8 cellular contexts compared by ENCODE assay signal in the genomic region with DNA sequence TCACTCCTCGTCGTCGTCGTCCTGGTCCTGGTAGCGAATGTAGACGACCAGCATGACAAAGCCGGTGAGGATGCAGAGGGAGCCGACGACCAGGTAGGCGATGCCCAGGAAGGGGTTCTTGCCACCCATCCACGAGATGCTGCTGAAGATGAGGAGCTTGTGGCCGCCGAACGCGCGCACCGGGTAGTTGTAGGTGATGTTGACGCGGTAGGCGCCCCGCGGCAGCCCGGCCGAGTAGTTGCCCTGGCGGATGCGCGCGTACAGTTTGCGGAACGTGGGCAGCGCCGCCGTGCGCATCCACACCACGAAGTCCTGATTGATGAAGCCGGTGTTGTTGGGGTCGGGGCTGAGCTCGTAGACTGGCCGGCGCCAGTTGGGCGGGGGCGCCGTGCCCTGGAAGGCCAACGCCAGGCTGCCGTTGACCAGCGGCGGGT. TPM values are rescaled to one million over a fixed set of nuclear protein-coding genes. Genes with fewer than 3 reads are reported as not detected.
DNase-seq lines count a peak whose midpoint lies in the region; ATAC-seq and TF ChIP-seq lines count a peak whose summit lies in the region.

No MANE protein-coding gene starts in this region.

- no peaks in the 10 kb centered on the region for H3K9me3 ChIP-seq in CD4-positive, alpha-beta memory T cell (ENCODE audit: control insufficient read depth in 1 of 2, low read length in 2 of 2)
- no peaks in the 10 kb centered on the region for H3K9me3 ChIP-seq in endocrine pancreas (ENCODE audit: control insufficient read depth, low read length)
- H3K9me3 ChIP-seq in neural cell (ENCODE audit: low read length) = peaks cover 13% of the 10 kb centered on the region
- H3K9me3 ChIP-seq in vagina = no peaks in the 10 kb centered on the region
- H3K9me3 ChIP-seq in Karpas-422 (ENCODE audit: low read length) = no peaks in the 10 kb centered on the region

- CTCF ChIA-PET in CD4-positive, alpha-beta memory T cell (lab: Charles Lee; ENCODE audit: partially characterized antibody) = interaction anchor here (0.5 to 9.6 kb wide), 22 partner anchors 11 to 561 kb away, joined by 3 to 152 read pairs (median 4); no protein-coding TSS in a partner anchor

- TF ChIP-seq POLR2A in vagina (IDR thresholded peaks at IDR 0.05) = no peak

- H3K4me1 ChIP-seq in CD4-positive, alpha-beta memory T cell (ENCODE audit: insufficient read depth, low read length) = peaks cover 16% of the 10 kb centered on the region
- peaks cover 21% of the 10 kb centered on the region for H3K4me1 ChIP-seq in endocrine pancreas (ENCODE audit: control insufficient read depth, insufficient read depth, low read length)
- peaks cover 14% of the 10 kb centered on the region for H3K4me1 ChIP-seq in vagina
- H3K4me1 ChIP-seq in Karpas-422 (ENCODE audit: low read length) = peaks cover 3% of the 10 kb centered on the region; the same call in 1 of the 2 replicates

- H3K27ac ChIP-seq in CD4-positive, alpha-beta memory T cell (ENCODE audit: low read depth, low read length) = peak overlapping the region; percentile 65
- H3K27ac ChIP-seq in VCaP (peak overlapping the region; percentile 83), neural cell (ENCODE audit: low read length) (no peak overlapping the region), vagina (peak overlapping the region; percentile 96), Karpas-422 (ENCODE audit: low read length) (no peak overlapping the region)

- H3K9me3 Mint-ChIP-seq in CD4-positive, alpha-beta memory T cell = no peaks in the 10 kb centered on the region

- peak overlapping the region; percentile 90 to 95 (median 93) for H3K4me3 Mint-ChIP-seq in CD4-positive, alpha-beta memory T cell

- H3K36me3 Mint-ChIP-seq in CD4-positive, alpha-beta memory T cell = peaks cover 0 to 5% of the 10 kb centered on the region in 2 donors

- H3F3A ChIP-seq in neural cell (ENCODE audit: insufficient read depth, low read length, poor library complexity, severe bottlenecking) = no peaks in the 10 kb centered on the region

- H3K9me2 ChIP-seq in neural cell (ENCODE audit: insufficient read depth, low read length) (no peaks in the 10 kb centered on the region), Karpas-422 (replicated peaks; ENCODE audit: insufficient read depth, low read length) (no peaks in the 10 kb centered on the region)

- DNase-seq in CD4-positive, alpha-beta memory T cell = peak in 2 of 5 donors; percentile 56
- DNase-seq in vagina (ENCODE audit: extremely low spot score in 2 of 2) (peak in 1 of 2 donors; percentile 81), Karpas-422 (no peak)
- DNase-seq in activated effector memory CD4-positive, alpha-beta T cell treated with anti-CD3 and anti-CD28 coated beads, Interleukin-2, amount 50 U/mL, for 16 hours = no peak

- H3K27me3 Mint-ChIP-seq in CD4-positive, alpha-beta memory T cell = no peaks in the 10 kb centered on the region

- TF ChIP-seq EP300 in neural cell (conservative IDR thresholded peaks at IDR 0.05; ENCODE audit: poor library complexity, severe bottlenecking) = no peak

- peak overlapping the region; percentile 87 to 96 (median 94) for H3K27ac Mint-ChIP-seq in CD4-positive, alpha-beta memory T cell

- H3K4me3 ChIP-seq in CD4-positive, alpha-beta memory T cell (ENCODE audit: low read length in 2 of 2) = peak overlapping the region in 1 of 2 donors; percentile 76
- peak overlapping the region; percentile 70 for H3K4me3 ChIP-seq in endocrine pancreas (ENCODE audit: control insufficient read depth, insufficient read depth, low read length)
- H3K4me3 ChIP-seq in neural cell (ENCODE audit: low read length) = peak overlapping the region; percentile 63
- peak overlapping the region; percentile 70 for H3K4me3 ChIP-seq in vagina
- H3K4me3 ChIP-seq in Karpas-422 (ENCODE audit: low read length) = no peak overlapping the region

- POLR2A ChIA-PET in CD4-positive, alpha-beta memory T cell (lab: Charles Lee; ENCODE audit: partially characterized antibody) = interaction anchor here (0.7 to 2.5 kb wide), 36 partner anchors 10 to 1031 kb away, joined by 3 to 16 read pairs (median 4); partner anchors contain the start of genes PPM1A, PRKCH, SLC38A6 and SNAPC1

- H3K27me3 ChIP-seq in CD4-positive, alpha-beta memory T cell (ENCODE audit: insufficient read depth, low read length) = no peaks in the 10 kb centered on the region
- H3K27me3 ChIP-seq in endocrine pancreas (ENCODE audit: control insufficient read depth, insufficient read depth, low read length) (no peaks in the 10 kb centered on the region), neural cell (ENCODE audit: insufficient read depth, low read depth, low read length) (peaks cover 72% of the 10 kb centered on the region), vagina (no peaks in the 10 kb centered on the region), Karpas-422 (ENCODE audit: low read length) (no peaks in the 10 kb centered on the region)

- intact Hi-C loops in CD4-positive, alpha-beta memory T cell (cut with micrococcal nuclease) = loop anchor here (1.0 to 5.0 kb wide), 2 partner anchors 11 to 452 kb away; no protein-coding TSS in a partner anchor
- intact Hi-C loops in vagina (cut with DNase I) = no loop called here

- TF ChIP-seq CTCF in VCaP (conservative IDR thresholded peaks at IDR 0.05) = no peak
- no peak for TF ChIP-seq CTCF in neural cell (IDR thresholded peaks at IDR 0.05; ENCODE audit: poor library complexity, severe bottlenecking)
- no peak for TF ChIP-seq CTCF in vagina (IDR thresholded peaks at IDR 0.05)

- H3K4me2 ChIP-seq in neural cell (ENCODE audit: low read length) (no peak overlapping the region), Karpas-422 (ENCODE audit: low read depth, low read length, poor library complexity, severe bottlenecking) (no peak overlapping the region)

- H3K79me2 ChIP-seq in neural cell (replicated peaks; ENCODE audit: insufficient read depth, low read length) (no peaks in the 10 kb centered on the region), Karpas-422 (ENCODE audit: low read length) (no peaks in the 10 kb centered on the region)

- H4K20me1 ChIP-seq in neural cell (ENCODE audit: insufficient read depth) = no peaks in the 10 kb centered on the region
- no peaks in the 10 kb centered on the region for H4K20me1 ChIP-seq in Karpas-422 (ENCODE audit: insufficient read depth, low read depth, low read length)

- H3K4me1 Mint-ChIP-seq in CD4-positive, alpha-beta memory T cell = peaks cover 15 to 34% (median 24%) of the 10 kb centered on the region in 4 donors

- H3K9ac ChIP-seq in endocrine pancreas (ENCODE audit: control insufficient read depth, insufficient read depth, low read length) (peak overlapping the region; percentile 99), neural cell (ENCODE audit: low read length) (no peak overlapping the region), Karpas-422 (ENCODE audit: low read length) (no peak overlapping the region)

- ATAC-seq in GM18511 (IDR thresholded peaks at IDR 0.05; ENCODE audit: unreplicated experiment) = no peak

- TF ChIP-seq RAD21 in neural cell (conservative IDR thresholded peaks at IDR 0.05) = no peak

- H3K36me3 ChIP-seq in CD4-positive, alpha-beta memory T cell (ENCODE audit: insufficient read depth, low read length) = no peaks in the 10 kb centered on the region
- H3K36me3 ChIP-seq in endocrine pancreas (ENCODE audit: control insufficient read depth, insufficient read depth, low read length) (no peaks in the 10 kb centered on the region), neural cell (ENCODE audit: insufficient read depth, low read length) (no peaks in the 10 kb centered on the region), vagina (no peaks in the 10 kb centered on the region), Karpas-422 (ENCODE audit: insufficient read depth, low read length) (no peaks in the 10 kb centered on the region)

- H2AFZ ChIP-seq in neural cell (ENCODE audit: low read depth, low read length) = no peak overlapping the region
- H2AFZ ChIP-seq in Karpas-422 (ENCODE audit: low read length) = no peak overlapping the region

TF ChIP-seq in neural cell, 6 proteins besides CTCF, POLR2A, EP300 and RAD21 (continues in another document):
- no peak for TF ChIP-seq EZH2 (IDR thresholded peaks at IDR 0.05; ENCODE audit: borderline replicate concordance, insufficient read depth, low read length, poor library complexity, severe bottlenecking)
- TF ChIP-seq SMC3 (conservative IDR thresholded peaks at IDR 0.05; ENCODE audit: poor library complexity) = no peak
- no peak for TF ChIP-seq MXI1 (conservative IDR thresholded peaks at IDR 0.05; ENCODE audit: poor library complexity, severe bottlenecking)
- no peak for TF ChIP-seq POLR2AphosphoS5 (IDR thresholded peaks at IDR 0.05)
- TF ChIP-seq TAF1 (IDR thresholded peaks at IDR 0.05; ENCODE audit: low read depth) = no peak

RNA-seq across cellular contexts. Expression of gene TMEM30B, which starts 1.0 kb away (rescaled TPM):
- 1 to 10 TPM; 2.9 to 3.0 TPM for total RNA-seq in CD4-positive, alpha-beta memory T cell
- 1 to 10 TPM; 5.3 to 5.4 TPM for polyA plus RNA-seq in CD4-positive, alpha-beta memory T cell
- polyA plus RNA-seq in neural cell = 0.28 TPM in 1 of 2 replicates, not detected in the other
- not detected in 2 replicates for polyA minus RNA-seq in neural cell
- 22.6 TPM for total RNA-seq in vagina
- not detected in 2 replicates for total RNA-seq in Karpas-422 (2014; rRNA removed; shearing (Covaris generic); ENCODE audit: low replicate concordance)

RNA-seq across cellular contexts. Expression of gene PRKCH, which starts 41.3 kb away (rescaled TPM):
- total RNA-seq in CD4-positive, alpha-beta memory T cell = 100 to 1,000 TPM; 247 to 284 TPM
- polyA plus RNA-seq in CD4-positive, alpha-beta memory T cell = 100 to 1,000 TPM; 246 to 251 TPM
- polyA plus RNA-seq in neural cell = 2.0 and 3.4 TPM in 2 replicates
- 1.5 and 12.7 TPM in 2 replicates for polyA minus RNA-seq in neural cell
- 43.0 TPM for total RNA-seq in vagina
- total RNA-seq in Karpas-422 (2014; rRNA removed; shearing (Covaris generic); ENCODE audit: low replicate concordance) = 3.4 and 7.0 TPM in 2 replicates

Comparison
In these comparisons a context has a peak if more than half of its experiments do, and no peak if none do; other contexts are left out.
1. H3K27ac ChIP-seq: peak in CD4-positive, alpha-beta memory T cell (single experiment), VCaP (single experiment) and vagina (single experiment); none in neural cell (single experiment) and Karpas-422 (single experiment).